In genomic region chr18:59502222-59502898, GRCh38 we compare ENCODE assay signal across 10 cellular contexts.
DNase-seq lines count a peak whose midpoint lies in the region; ATAC-seq and TF ChIP-seq lines count a peak whose summit lies in the region.
"Had no signal": no experiment of that assay in that cellular context is flagged by ENCODE, and none has a peak within 500 bp of the region (broad histone marks: within the 10 kb centered on the region; RNA-seq: fewer than 3 reads in every experiment).

No MANE protein-coding gene starts in this region.

- CTCF ChIA-PET in HEK293T (lab: Yijun Ruan, JAX) (interaction anchor here (0.5 to 1.4 kb wide), 3 partner anchors 43 to 153 kb away, joined by 3 read pairs; no protein-coding TSS in a partner anchor), GM10248 (lab: Yijun Ruan, JAX) (no interaction called here)

- H3K27me3 Mint-ChIP-seq in brain: peaks cover 15% of the 10 kb centered on the region

- H3K9me3 Mint-ChIP-seq in brain: peaks cover 0 to 20% (median 15%) of the 10 kb centered on the region in 5 experiments

- H3K9me3 ChIP-seq in stomach smooth muscle (ENCODE audit: control insufficient read depth in 2 of 2, low read length in 2 of 2): peaks cover 0 to 2% of the 10 kb centered on the region in 2 donors

- peak overlapping the region in 4 of 5 experiments; percentile 55 to 82 (median 64) for H3K27ac Mint-ChIP-seq in brain

- no peaks in the 10 kb centered on the region for H3K36me3 ChIP-seq in stomach smooth muscle (ENCODE audit: control insufficient read depth in 2 of 2, insufficient read depth in 2 of 2, low read length in 2 of 2)

- H3K4me3 ChIP-seq in stomach smooth muscle (ENCODE audit: low read length in 2 of 2): no peak overlapping the region

- no peak for ATAC-seq in GM21529 (IDR thresholded peaks at IDR 0.05; ENCODE audit: unreplicated experiment)
- no peak for ATAC-seq in GM19463 (IDR thresholded peaks at IDR 0.05; ENCODE audit: unreplicated experiment)
- ATAC-seq in HG02970 (IDR thresholded peaks at IDR 0.05; ENCODE audit: low FRiP score, unreplicated experiment): no peak

- TF ChIP-seq CTCF in brain (conservative IDR thresholded peaks at IDR 0.05) (no peak), GM10248 (IDR thresholded peaks at IDR 0.05; ENCODE audit: control extremely low read depth, extremely low read depth, low read depth, missing control alignments) (no peak)

- H3K27ac ChIP-seq in stomach smooth muscle (ENCODE audit: low read length): peak overlapping the region; percentile 49

- no peaks in the 10 kb centered on the region for H3K27me3 ChIP-seq in stomach smooth muscle (ENCODE audit: control insufficient read depth in 1 of 2, insufficient read depth in 2 of 2, low read length in 2 of 2)

- H3K4me1 ChIP-seq in stomach smooth muscle (ENCODE audit: control insufficient read depth, insufficient read depth, low read length): peaks cover 16% of the 10 kb centered on the region

- DNase-seq in HEK293T (ENCODE audit: extremely low spot score): peak; percentile 27
- peak; percentile 85 for DNase-seq in islet precursor cell
- DNase-seq in GM10248 (ENCODE audit: extremely low spot score): no peak
- DNase-seq: activated naive CD4-positive, alpha-beta T cell treated with anti-CD3 and anti-CD28 coated beads, Interleukin-2, amount 50 U/mL, for 16 hours; NCI-H1417 treated with DMSO at 0.1 percent for 48 hours had no signal

- H3K4me3 Mint-ChIP-seq in brain: peak overlapping the region in 2 of 5 experiments; percentile 0 to 3

- H3K9ac ChIP-seq in stomach smooth muscle (ENCODE audit: low read length in 2 of 2): no peak overlapping the region

- H3K4me1 Mint-ChIP-seq in brain: peaks cover 21% of the 10 kb centered on the region

- no peaks in the 10 kb centered on the region for H3K36me3 Mint-ChIP-seq in brain

- POLR2A ChIA-PET in HEK293T (lab: Yijun Ruan, JAX) (interaction anchor here (1.0 kb wide), 1 partner anchor 24 kb away, joined by 3 read pairs; no protein-coding TSS in a partner anchor), GM10248 (lab: Yijun Ruan, JAX) (no interaction called here)

TF ChIP-seq in HEK293T, 16 proteins besides CTCF, POLR2A, EP300 and RAD21:
- peak; percentile 51; the same call in 1 of the 2 replicates for TF ChIP-seq PKNOX1 (IDR thresholded peaks at IDR 0.05)
- TF ChIP-seq SUZ12 (IDR thresholded peaks at IDR 0.05): no peak
- no peak for TF ChIP-seq HDGF (IDR thresholded peaks at IDR 0.05; ENCODE audit: borderline replicate concordance)
- peak; percentile 47; the same call in 1 of the 2 replicates for TF ChIP-seq ZNF384 (IDR thresholded peaks at IDR 0.05)
- TF ChIP-seq ARNT (IDR thresholded peaks at IDR 0.05): no peak
- no peak for TF ChIP-seq FOXA1 (IDR thresholded peaks at IDR 0.05)
- no peak for TF ChIP-seq FOXM1 (IDR thresholded peaks at IDR 0.05; ENCODE audit: borderline replicate concordance)
- TF ChIP-seq BHLHE40 (IDR thresholded peaks at IDR 0.05; ENCODE audit: borderline replicate concordance): no peak
- TF ChIP-seq CTBP1 (IDR thresholded peaks at IDR 0.05; ENCODE audit: borderline replicate concordance): no peak
- no peak for TF ChIP-seq FOXK2 (IDR thresholded peaks at IDR 0.05)
- no peak for TF ChIP-seq SP1 (IDR thresholded peaks at IDR 0.05)
